Comparison of ENCODE assay signal across 1 cellular context in the genomic region with DNA sequence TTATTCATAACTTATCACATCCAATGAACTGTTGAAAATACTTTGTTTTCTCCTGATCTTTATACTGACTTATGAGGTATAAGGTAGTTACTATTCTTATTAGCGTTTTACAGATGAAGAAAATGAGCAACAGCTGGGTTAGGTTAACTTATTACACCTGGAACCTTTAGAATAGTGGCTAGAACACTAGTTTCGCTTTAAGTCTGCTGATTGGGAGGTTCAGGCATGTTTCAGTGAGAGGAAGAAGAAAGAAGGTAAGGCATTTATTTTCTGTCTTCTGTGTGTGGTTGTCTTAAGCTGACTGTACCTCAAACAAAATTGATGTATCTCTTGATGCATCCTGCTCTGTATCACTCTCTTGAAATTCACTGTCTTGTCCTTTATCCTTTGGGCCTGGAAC.
TF ChIP-seq lines count a peak whose summit lies in the region.

No MANE protein-coding gene starts in this region.

TF ChIP-seq in GM23338, 12 proteins besides CTCF, POLR2A, EP300 and RAD21 (continued from another document):
- TF ChIP-seq, protein P1, sequence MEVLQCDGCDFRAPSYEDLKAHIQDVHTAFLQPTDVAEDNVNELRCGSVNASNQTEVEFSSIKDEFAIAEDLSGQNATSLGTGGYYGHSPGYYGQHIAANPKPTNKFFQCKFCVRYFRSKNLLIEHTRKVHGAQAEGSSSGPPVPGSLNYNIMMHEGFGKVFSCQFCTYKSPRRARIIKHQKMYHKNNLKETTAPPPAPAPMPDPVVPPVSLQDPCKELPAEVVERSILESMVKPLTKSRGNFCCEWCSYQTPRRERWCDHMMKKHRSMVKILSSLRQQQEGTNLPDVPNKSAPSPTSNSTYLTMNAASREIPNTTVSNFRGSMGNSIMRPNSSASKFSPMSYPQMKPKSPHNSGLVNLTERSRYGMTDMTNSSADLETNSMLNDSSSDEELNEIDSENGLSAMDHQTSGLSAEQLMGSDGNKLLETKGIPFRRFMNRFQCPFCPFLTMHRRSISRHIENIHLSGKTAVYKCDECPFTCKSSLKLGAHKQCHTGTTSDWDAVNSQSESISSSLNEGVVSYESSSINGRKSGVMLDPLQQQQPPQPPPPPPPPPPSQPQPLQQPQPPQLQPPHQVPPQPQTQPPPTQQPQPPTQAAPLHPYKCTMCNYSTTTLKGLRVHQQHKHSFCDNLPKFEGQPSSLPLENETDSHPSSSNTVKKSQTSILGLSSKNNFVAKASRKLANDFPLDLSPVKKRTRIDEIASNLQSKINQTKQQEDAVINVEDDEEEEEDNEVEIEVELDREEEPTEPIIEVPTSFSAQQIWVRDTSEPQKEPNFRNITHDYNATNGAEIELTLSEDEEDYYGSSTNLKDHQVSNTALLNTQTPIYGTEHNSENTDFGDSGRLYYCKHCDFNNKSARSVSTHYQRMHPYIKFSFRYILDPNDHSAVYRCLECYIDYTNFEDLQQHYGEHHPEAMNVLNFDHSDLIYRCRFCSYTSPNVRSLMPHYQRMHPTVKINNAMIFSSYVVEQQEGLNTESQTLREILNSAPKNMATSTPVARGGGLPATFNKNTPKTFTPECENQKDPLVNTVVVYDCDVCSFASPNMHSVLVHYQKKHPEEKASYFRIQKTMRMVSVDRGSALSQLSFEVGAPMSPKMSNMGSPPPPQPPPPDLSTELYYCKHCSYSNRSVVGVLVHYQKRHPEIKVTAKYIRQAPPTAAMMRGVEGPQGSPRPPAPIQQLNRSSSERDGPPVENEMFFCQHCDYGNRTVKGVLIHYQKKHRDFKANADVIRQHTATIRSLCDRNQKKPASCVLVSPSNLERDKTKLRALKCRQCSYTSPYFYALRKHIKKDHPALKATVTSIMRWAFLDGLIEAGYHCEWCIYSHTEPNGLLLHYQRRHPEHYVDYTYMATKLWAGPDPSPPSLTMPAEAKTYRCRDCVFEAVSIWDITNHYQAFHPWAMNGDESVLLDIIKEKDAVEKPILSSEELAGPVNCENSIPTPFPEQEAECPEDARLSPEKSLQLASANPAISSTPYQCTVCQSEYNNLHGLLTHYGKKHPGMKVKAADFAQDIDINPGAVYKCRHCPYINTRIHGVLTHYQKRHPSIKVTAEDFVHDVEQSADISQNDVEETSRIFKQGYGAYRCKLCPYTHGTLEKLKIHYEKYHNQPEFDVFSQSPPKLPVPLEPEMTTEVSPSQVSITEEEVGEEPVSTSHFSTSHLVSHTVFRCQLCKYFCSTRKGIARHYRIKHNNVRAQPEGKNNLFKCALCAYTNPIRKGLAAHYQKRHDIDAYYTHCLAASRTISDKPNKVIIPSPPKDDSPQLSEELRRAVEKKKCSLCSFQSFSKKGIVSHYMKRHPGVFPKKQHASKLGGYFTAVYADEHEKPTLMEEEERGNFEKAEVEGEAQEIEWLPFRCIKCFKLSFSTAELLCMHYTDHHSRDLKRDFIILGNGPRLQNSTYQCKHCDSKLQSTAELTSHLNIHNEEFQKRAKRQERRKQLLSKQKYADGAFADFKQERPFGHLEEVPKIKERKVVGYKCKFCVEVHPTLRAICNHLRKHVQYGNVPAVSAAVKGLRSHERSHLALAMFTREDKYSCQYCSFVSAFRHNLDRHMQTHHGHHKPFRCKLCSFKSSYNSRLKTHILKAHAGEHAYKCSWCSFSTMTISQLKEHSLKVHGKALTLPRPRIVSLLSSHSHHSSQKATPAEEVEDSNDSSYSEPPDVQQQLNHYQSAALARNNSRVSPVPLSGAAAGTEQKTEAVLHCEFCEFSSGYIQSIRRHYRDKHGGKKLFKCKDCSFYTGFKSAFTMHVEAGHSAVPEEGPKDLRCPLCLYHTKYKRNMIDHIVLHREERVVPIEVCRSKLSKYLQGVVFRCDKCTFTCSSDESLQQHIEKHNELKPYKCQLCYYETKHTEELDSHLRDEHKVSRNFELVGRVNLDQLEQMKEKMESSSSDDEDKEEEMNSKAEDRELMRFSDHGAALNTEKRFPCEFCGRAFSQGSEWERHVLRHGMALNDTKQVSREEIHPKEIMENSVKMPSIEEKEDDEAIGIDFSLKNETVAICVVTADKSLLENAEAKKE (CRISPR knock-in tag; IDR thresholded peaks at IDR 0.05), result no peak
- TF ChIP-seq ZNF114 (CRISPR knock-in tag; IDR thresholded peaks at IDR 0.05), result no peak
- TF ChIP-seq CREB1 (CRISPR knock-in tag; IDR thresholded peaks at IDR 0.05; ENCODE audit: low read depth), result no peak
- no peak for TF ChIP-seq EZH2 (IDR thresholded peaks at IDR 0.05; ENCODE audit: low read depth, unreplicated experiment)
- TF ChIP-seq, protein P2, sequence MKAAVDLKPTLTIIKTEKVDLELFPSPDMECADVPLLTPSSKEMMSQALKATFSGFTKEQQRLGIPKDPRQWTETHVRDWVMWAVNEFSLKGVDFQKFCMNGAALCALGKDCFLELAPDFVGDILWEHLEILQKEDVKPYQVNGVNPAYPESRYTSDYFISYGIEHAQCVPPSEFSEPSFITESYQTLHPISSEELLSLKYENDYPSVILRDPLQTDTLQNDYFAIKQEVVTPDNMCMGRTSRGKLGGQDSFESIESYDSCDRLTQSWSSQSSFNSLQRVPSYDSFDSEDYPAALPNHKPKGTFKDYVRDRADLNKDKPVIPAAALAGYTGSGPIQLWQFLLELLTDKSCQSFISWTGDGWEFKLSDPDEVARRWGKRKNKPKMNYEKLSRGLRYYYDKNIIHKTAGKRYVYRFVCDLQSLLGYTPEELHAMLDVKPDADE (IDR thresholded peaks at IDR 0.05), result no peak
- TF ChIP-seq EZH2phosphoT487 (IDR thresholded peaks at IDR 0.05; ENCODE audit: unreplicated experiment), result no peak
- TF ChIP-seq STAT1 (IDR thresholded peaks at IDR 0.05; ENCODE audit: unreplicated experiment), result no peak
- no peak for TF ChIP-seq NANOG (IDR thresholded peaks at IDR 0.05; ENCODE audit: borderline replicate concordance)
- TF ChIP-seq ZNF331 (CRISPR knock-in tag; IDR thresholded peaks at IDR 0.05; ENCODE audit: low read depth), result no peak
TF ChIP-seq in GM23338: peak in this region for 0.
